ENCODE assay signal across 9 cellular contexts in genomic region chr14:29222671-29223268, GRCh38.
DNase-seq lines count a peak whose midpoint lies in the region; ATAC-seq and TF ChIP-seq lines count a peak whose summit lies in the region.
"Had no signal": no experiment of that assay in that cellular context is flagged by ENCODE, and none has a peak within 500 bp of the region (broad histone marks: within the 10 kb centered on the region; RNA-seq: fewer than 3 reads in every experiment).

No MANE protein-coding gene starts in this region.

- ATAC-seq in GM18867 (IDR thresholded peaks at IDR 0.05; ENCODE audit: unreplicated experiment), result no peak

- peak; percentile 34 for TF ChIP-seq CTCF in GM06990 (IDR thresholded peaks at IDR 0.05; ENCODE audit: insufficient read depth, low read length, poor library complexity, severe bottlenecking)

- no peaks in the 10 kb centered on the region for H3K36me3 ChIP-seq in GM06990 (ENCODE audit: control insufficient read depth, insufficient read depth, low read length)

- H3K27me3 ChIP-seq in GM06990 (replicated peaks; ENCODE audit: control insufficient read depth, insufficient read depth, low read length), result no peaks in the 10 kb centered on the region

- H3K4me3 ChIP-seq in GM06990 (replicated peaks; ENCODE audit: low read depth, low read length), result no peak overlapping the region
- H3K4me3 ChIP-seq: SK-N-MC had no signal

- no peak for DNase-seq in GM06990 (ENCODE audit: extremely low read depth, insufficient read length)
- peak; percentile 54 for DNase-seq in NCI-H1105 treated with DMSO at 0.1 percent for 48 hours (lab: John Stamatoyannopoulos, UW)
- peak; percentile 65 for DNase-seq in amniotic epithelial cell (ENCODE audit: low read depth)
- DNase-seq in mucosa of gallbladder (ENCODE audit: low spot score), result peak; percentile 11
- no peak for DNase-seq in stimulated activated CD4-positive, alpha-beta T cell treated with anti-CD3 and anti-CD28 coated beads, Interleukin-4, amount 100 ng/mL, for 4 hours
- DNase-seq in UCSD-AML1 (lab: John Stamatoyannopoulos, UW; ENCODE audit: unreplicated experiment), result no peak
- DNase-seq in cerebellum (ENCODE audit: low spot score), result no peak

Comparison
In these comparisons a context has a peak if more than half of its experiments do, and no peak if none do; other contexts are left out.
1. DNase-seq: peak in NCI-H1105 treated with DMSO at 0.1 percent for 48 hours (single experiment), amniotic epithelial cell (single experiment) and mucosa of gallbladder (single experiment); none in GM06990 (single experiment), stimulated activated CD4-positive, alpha-beta T cell treated with anti-CD3 and anti-CD28 coated beads, Interleukin-4, amount 100 ng/mL, for 4 hours (0 of 2), UCSD-AML1 (single experiment) and cerebellum (single experiment).